ENCODE assay signal across 25 cellular contexts in the genomic region with DNA sequence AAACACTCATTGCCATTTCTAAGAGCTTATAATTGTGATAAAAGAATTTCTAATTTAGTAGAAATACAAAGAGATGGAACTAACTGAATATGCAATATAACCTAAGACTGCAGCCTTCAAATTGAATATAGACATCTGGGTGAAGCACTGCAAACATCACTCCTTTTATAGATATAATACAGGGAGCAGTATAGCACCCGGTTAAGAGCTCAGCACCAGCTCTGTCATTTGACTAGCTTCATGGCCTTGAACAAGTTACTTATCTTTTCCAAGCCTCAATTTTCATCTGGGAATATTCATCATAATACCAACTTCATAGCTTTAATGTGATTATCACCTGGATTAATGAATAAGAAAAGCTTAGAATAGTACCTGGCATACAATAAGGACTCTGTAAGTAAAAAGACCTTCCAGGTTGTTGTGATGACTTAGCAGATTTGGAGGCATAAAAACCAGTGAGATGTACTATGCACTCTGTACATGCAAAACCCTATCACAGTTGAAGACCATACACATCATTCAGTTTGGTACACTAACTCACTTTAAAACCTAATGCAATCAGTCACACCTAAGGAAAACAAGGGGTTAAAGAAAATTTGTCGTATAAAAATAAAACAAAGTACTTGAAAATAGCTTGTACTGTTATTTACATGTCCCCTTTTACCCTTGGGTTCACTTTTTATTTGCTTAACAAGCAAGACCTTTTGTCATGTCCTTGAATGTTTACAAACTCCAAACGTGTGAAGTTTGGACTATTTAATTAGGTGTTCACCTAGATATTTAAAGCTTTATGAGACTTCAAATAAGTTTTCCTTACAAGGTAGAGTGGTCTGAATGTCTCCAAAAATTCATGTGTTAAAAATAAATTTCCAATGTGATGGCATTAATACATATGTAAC.
"Had no signal": no experiment of that assay in that cellular context is flagged by ENCODE, and none has a peak within 500 bp of the region (broad histone marks: within the 10 kb centered on the region; RNA-seq: fewer than 3 reads in every experiment).

No MANE protein-coding gene starts in this region.

- H3K9me3 ChIP-seq: gastrocnemius medialis, lower lobe of right lung, psoas muscle, sigmoid colon, testis, tibial artery, upper lobe of left lung had no signal

- H3K27me3 ChIP-seq: gastrocnemius medialis, sigmoid colon, testis, tibial artery, upper lobe of left lung had no signal

- DNase-seq: dermis blood vessel endothelial cell; effector memory CD4-positive, alpha-beta T cell; foreskin fibroblast; gastrocnemius medialis; head of caudate nucleus; left ventricle myocardium superior; lower lobe of right lung; naive thymus-derived CD8-positive, alpha-beta T cell; nephron progenitor cell; nucleus accumbens; posterior cingulate gyrus; psoas muscle; right cardiac atrium; sigmoid colon; stimulated activated CD4-positive, alpha-beta T cell treated with anti-CD3 and anti-CD28 coated beads, Interleukin-2, amount 100 ng/mL, for 24 hours; stimulated activated CD4-positive, alpha-beta T cell treated with anti-CD3 and anti-CD28 coated beads, Interleukin-4, amount 100 ng/mL, for 24 hours; stimulated activated naive CD4-positive, alpha-beta T cell treated with Interleukin-2 at 50 U/mL for 16 hours; substantia nigra; testis; tibial artery; upper lobe of left lung had no signal

- H3K27ac ChIP-seq: coronary artery, gastrocnemius medialis, lower lobe of right lung, psoas muscle, sigmoid colon, testis, tibial artery, upper lobe of left lung had no signal

- H3K4me3 ChIP-seq: coronary artery, gastrocnemius medialis, lower lobe of right lung, psoas muscle, sigmoid colon, testis, tibial artery, upper lobe of left lung had no signal

- H3K36me3 ChIP-seq: gastrocnemius medialis, lower lobe of right lung, sigmoid colon, tibial artery, upper lobe of left lung had no signal

- FAIRE-seq: keratinocyte, urothelium cell line had no signal

- ATAC-seq: gastrocnemius medialis; left ventricle myocardium superior; lower lobe of right lung; naive thymus-derived CD8-positive, alpha-beta T cell; psoas muscle; right cardiac atrium; stimulated activated effector memory CD8-positive, alpha-beta T cell treated with anti-CD3 and anti-CD28 coated beads, Interleukin-12 subunit alpha, Interleukin-12 subunit beta, amount 100 ng/mL, for 72 hours had no signal

- H3K4me1 ChIP-seq: gastrocnemius medialis, lower lobe of right lung, psoas muscle, sigmoid colon, testis, tibial artery, upper lobe of left lung had no signal
